In genomic region chr13:20525144-20525600, GRCh38 we compare ENCODE assay signal across 1 cellular context.
TF ChIP-seq lines count a peak whose summit lies in the region.

No MANE protein-coding gene starts in this region.

TF ChIP-seq in endothelial cell of umbilical vein, 7 proteins besides CTCF, POLR2A, EP300 and RAD21 (continued from another document):
- TF ChIP-seq JUN (IDR thresholded peaks at IDR 0.05; ENCODE audit: borderline replicate concordance, insufficient read depth, insufficient read length, low read depth), result no peak
